Comparison of ENCODE assay signal across 24 cellular contexts in genomic region chr15:39669671-39670070, GRCh38.
"Had no signal": no experiment of that assay in that cellular context is flagged by ENCODE, and none has a peak within 500 bp of the region (broad histone marks: within the 10 kb centered on the region; RNA-seq: fewer than 3 reads in every experiment).

No MANE protein-coding gene starts in this region.

- H3K4me1 ChIP-seq: adrenal gland, colonic mucosa, gastrocnemius medialis had no signal

- H3K27me3 ChIP-seq: adrenal gland, ascending aorta, cardiac muscle cell, colonic mucosa, gastrocnemius medialis, neutrophil, right lobe of liver, tibial nerve had no signal

- H3K9me3 ChIP-seq: adrenal gland, ascending aorta, colonic mucosa, gastrocnemius medialis, neutrophil, right lobe of liver, tibial nerve had no signal

- ATAC-seq: gastrocnemius medialis, left cardiac atrium, left ventricle myocardium superior, right lobe of liver had no signal

- H3K27ac ChIP-seq: adrenal gland, ascending aorta, cardiac muscle cell, colonic mucosa, gastrocnemius medialis, neutrophil, right lobe of liver, tibial nerve, VCaP had no signal

- DNase-seq: activated CD4-positive, alpha-beta T cell treated with anti-CD3 and anti-CD28 coated beads for 4 hours; activated CD4-positive, alpha-beta T cell treated with anti-CD3 and anti-CD28 coated beads, Interleukin-2, amount 50 U/mL, for 48 hours; activated CD8-positive, alpha-beta memory T cell treated with anti-CD3 and anti-CD28 coated beads for 24 hours; activated effector memory CD4-positive, alpha-beta T cell treated with Interleukin-2 at 50 U/mL for 16 hours; activated naive CD4-positive, alpha-beta T cell treated with anti-CD3 and anti-CD28 coated beads for 36 hours; activated naive CD8-positive, alpha-beta T cell treated with anti-CD3 and anti-CD28 coated beads for 36 hours; adrenal gland; cerebellar nuclear complex; colonic mucosa; effector CD8-positive, alpha-beta T cell; gastrocnemius medialis; glutamatergic neuron; hippocampal formation; left cardiac atrium; left ventricle myocardium superior; nephron progenitor cell; right lobe of liver; stimulated activated CD4-positive, alpha-beta T cell treated with anti-CD3 and anti-CD28 coated beads, Interleukin-2, amount 100 ng/mL, for 48 hours; stimulated activated naive CD4-positive, alpha-beta T cell treated with Interleukin-2 at 50 U/mL for 16 hours had no signal

- H3K36me3 ChIP-seq: adrenal gland, ascending aorta, cardiac muscle cell, colonic mucosa, gastrocnemius medialis, neutrophil, right lobe of liver, tibial nerve had no signal

- H3K4me3 ChIP-seq: adrenal gland, ascending aorta, cardiac muscle cell, colonic mucosa, gastrocnemius medialis, right lobe of liver, tibial nerve had no signal
